In the genomic region with DNA sequence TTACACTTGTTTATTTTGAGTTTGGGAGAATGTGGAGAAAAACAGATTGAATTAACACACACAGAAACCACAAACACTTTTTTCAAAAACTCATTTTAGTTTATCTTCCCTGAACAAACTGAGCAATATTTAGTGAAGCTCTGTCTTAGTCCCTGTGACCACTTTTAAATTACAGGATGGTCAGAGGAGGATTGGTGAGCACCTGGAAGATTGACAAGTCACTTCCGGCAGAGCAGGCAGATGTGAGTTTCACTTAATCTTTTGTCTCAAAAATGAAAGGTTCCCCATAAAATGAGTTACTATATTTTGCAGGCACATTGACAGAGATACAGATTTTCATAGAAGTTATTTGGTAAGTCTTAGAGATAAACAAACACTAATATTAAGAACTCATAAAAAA, we compare ENCODE assay signal across 34 cellular contexts.
"Had no signal": no experiment of that assay in that cellular context is flagged by ENCODE, and none has a peak within 500 bp of the region (broad histone marks: within the 10 kb centered on the region; RNA-seq: fewer than 3 reads in every experiment).

No MANE protein-coding gene starts in this region.

- H3K27me3 Mint-ChIP-seq: T-cell had no signal

- H3K4me1 ChIP-seq: Peyer's patch, SJCRH30 had no signal

- H3K4me3 ChIP-seq: Peyer's patch, SJCRH30, SK-N-MC had no signal

- ATAC-seq: PC-3, Right ventricle myocardium inferior, SK-N-SH treated with all-trans-retinoic acid at 6 μM for 48 hours, T-cell had no signal

- H3K4me1 Mint-ChIP-seq: T-cell had no signal

- DNase-seq: Karpas-422, KG1, NCI-H1048, NCI-H1092 treated with DMSO at 0.1 percent for 48 hours, NCI-H1105 treated with DMSO at 0.1 percent for 48 hours, NCI-H1417, NCI-H1436, NCI-H146, NCI-H1694, NCI-H187, NCI-H1930, NCI-H2029 treated with DMSO at 0.1 percent for 48 hours, NCI-H2081 treated with DMSO at 0.1 percent for 48 hours, NCI-H2107, NCI-H2171, NCI-H226, NCI-H446 treated with DMSO at 0.1 percent for 48 hours, NCI-H510A, NCI-H524, NCI-H526, NCI-H69, NCI-H748 treated with DMSO at 0.1 percent for 48 hours, NCI-H82, OCI-M1, PC-3, Peyer's patch, SHP77, SIG-M5, SJCRH30, T-cell had no signal

- H3K36me3 Mint-ChIP-seq: T-cell had no signal

- H3K4me3 Mint-ChIP-seq: T-cell had no signal

- H3K27ac ChIP-seq: Peyer's patch, RWPE1, SJCRH30, SK-N-MC had no signal

- H3K9me3 ChIP-seq: Peyer's patch, SJCRH30 had no signal

- H3K36me3 ChIP-seq: Peyer's patch, SJCRH30 had no signal

- H3K27ac Mint-ChIP-seq: T-cell had no signal

- H3K27me3 ChIP-seq: Peyer's patch, SJCRH30 had no signal
